1 cellular context compared by ENCODE assay signal in genomic region chr7:92763636-92764423, GRCh38.
TF ChIP-seq lines count a peak whose summit lies in the region.

No MANE protein-coding gene starts in this region.

TF ChIP-seq in K562, 482 proteins besides CTCF, POLR2A, EP300 and RAD21 (continued from another document):
- TF ChIP-seq, protein P1, sequence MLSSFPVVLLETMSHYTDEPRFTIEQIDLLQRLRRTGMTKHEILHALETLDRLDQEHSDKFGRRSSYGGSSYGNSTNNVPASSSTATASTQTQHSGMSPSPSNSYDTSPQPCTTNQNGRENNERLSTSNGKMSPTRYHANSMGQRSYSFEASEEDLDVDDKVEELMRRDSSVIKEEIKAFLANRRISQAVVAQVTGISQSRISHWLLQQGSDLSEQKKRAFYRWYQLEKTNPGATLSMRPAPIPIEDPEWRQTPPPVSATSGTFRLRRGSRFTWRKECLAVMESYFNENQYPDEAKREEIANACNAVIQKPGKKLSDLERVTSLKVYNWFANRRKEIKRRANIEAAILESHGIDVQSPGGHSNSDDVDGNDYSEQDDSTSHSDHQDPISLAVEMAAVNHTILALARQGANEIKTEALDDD (IDR thresholded peaks at IDR 0.05) = no peak
- TF ChIP-seq SOX6 (IDR thresholded peaks at IDR 0.05) (peak; percentile 64), SMARCA4 (IDR thresholded peaks at IDR 0.05) (peak; percentile 58; the same call in 1 of the 2 replicates), SMARCE1 (IDR thresholded peaks at IDR 0.05) (peak; percentile 69; the same call in 1 of the 2 replicates), CBX5 (IDR thresholded peaks at IDR 0.05; ENCODE audit: borderline replicate concordance, low read depth) (no peak), JUND (IDR thresholded peaks at IDR 0.05; ENCODE audit: borderline replicate concordance, low read depth, low read length) (peak; percentile 89), JUND (tag; IDR thresholded peaks at IDR 0.05; ENCODE audit: borderline replicate concordance, low read depth, low read length) (peak; percentile 78; the same call in 2 of the 3 replicates), MECOM (CRISPR knock-in tag; IDR thresholded peaks at IDR 0.05) (0 out of 2 replicates have a peak, but pooled peaks have one; percentile 31), SMC3 (conservative IDR thresholded peaks at IDR 0.05; ENCODE audit: insufficient read depth, low read depth, low read length) (no peak), FOXK2 (conservative IDR thresholded peaks at IDR 0.05 in 1 of 2, IDR thresholded peaks at IDR 0.05 in 1 of 2; ENCODE audit: low read depth in 2 of 2) (peak; percentile 34 to 52; a peak in 1 of 4 replicates), JUN (IDR thresholded peaks at IDR 0.05; ENCODE audit: borderline replicate concordance, low read depth, low read length) (peak; percentile 75), JUN (CRISPR knock-in tag; IDR thresholded peaks at IDR 0.05; ENCODE audit: borderline replicate concordance) (no peak), PML (IDR thresholded peaks at IDR 0.05; ENCODE audit: low read length) (no peak), CBFA2T2 (conservative IDR thresholded peaks at IDR 0.05) (no peak), FOS (IDR thresholded peaks at IDR 0.05; ENCODE audit: extremely low read depth, insufficient read length) (no peak), POLR2H (tag; IDR thresholded peaks at IDR 0.05; ENCODE audit: low read depth) (no peak), FOXJ2 (tag; IDR thresholded peaks at IDR 0.05) (0 out of 2 replicates have a peak, but pooled peaks have one; percentile 33), ARID1B (IDR thresholded peaks at IDR 0.05) (peak; percentile 50), SAFB (IDR thresholded peaks at IDR 0.05; ENCODE audit: borderline replicate concordance, low read depth, low read length) (no peak), C11orf30 (IDR thresholded peaks at IDR 0.05; ENCODE audit: low read depth) (peak; percentile 31; the same call in 1 of the 2 replicates), RBM34 (IDR thresholded peaks at IDR 0.05; ENCODE audit: borderline replicate concordance, insufficient read depth, low read length) (no peak), ZNF224 (CRISPR knock-in tag; IDR thresholded peaks at IDR 0.05) (no peak), RAD51 (IDR thresholded peaks at IDR 0.05; ENCODE audit: borderline replicate concordance, low read depth) (peak; percentile 48), RCOR1 (IDR thresholded peaks at IDR 0.05; ENCODE audit: borderline replicate concordance in 1 of 2, low read depth in 2 of 2, low read length in 2 of 2) (no peak), ZBTB26 (CRISPR knock-in tag; IDR thresholded peaks at IDR 0.05) (no peak), RBM14 (IDR thresholded peaks at IDR 0.05; ENCODE audit: borderline replicate concordance, insufficient read depth, low read depth, low read length) (no peak)
- TF ChIP-seq, protein P2, sequence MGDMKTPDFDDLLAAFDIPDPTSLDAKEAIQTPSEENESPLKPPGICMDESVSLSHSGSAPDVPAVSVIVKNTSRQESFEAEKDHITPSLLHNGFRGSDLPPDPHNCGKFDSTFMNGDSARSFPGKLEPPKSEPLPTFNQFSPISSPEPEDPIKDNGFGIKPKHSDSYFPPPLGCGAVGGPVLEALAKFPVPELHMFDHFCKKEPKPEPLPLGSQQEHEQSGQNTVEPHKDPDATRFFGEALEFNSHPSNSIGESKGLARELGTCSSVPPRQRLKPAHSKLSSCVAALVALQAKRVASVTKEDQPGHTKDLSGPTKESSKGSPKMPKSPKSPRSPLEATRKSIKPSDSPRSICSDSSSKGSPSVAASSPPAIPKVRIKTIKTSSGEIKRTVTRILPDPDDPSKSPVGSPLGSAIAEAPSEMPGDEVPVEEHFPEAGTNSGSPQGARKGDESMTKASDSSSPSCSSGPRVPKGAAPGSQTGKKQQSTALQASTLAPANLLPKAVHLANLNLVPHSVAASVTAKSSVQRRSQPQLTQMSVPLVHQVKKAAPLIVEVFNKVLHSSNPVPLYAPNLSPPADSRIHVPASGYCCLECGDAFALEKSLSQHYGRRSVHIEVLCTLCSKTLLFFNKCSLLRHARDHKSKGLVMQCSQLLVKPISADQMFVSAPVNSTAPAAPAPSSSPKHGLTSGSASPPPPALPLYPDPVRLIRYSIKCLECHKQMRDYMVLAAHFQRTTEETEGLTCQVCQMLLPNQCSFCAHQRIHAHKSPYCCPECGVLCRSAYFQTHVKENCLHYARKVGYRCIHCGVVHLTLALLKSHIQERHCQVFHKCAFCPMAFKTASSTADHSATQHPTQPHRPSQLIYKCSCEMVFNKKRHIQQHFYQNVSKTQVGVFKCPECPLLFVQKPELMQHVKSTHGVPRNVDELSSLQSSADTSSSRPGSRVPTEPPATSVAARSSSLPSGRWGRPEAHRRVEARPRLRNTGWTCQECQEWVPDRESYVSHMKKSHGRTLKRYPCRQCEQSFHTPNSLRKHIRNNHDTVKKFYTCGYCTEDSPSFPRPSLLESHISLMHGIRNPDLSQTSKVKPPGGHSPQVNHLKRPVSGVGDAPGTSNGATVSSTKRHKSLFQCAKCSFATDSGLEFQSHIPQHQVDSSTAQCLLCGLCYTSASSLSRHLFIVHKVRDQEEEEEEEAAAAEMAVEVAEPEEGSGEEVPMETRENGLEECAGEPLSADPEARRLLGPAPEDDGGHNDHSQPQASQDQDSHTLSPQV (IDR thresholded peaks at IDR 0.05) = no peak
- TF ChIP-seq, protein P3, sequence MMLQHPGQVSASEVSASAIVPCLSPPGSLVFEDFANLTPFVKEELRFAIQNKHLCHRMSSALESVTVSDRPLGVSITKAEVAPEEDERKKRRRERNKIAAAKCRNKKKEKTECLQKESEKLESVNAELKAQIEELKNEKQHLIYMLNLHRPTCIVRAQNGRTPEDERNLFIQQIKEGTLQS (IDR thresholded peaks at IDR 0.05) = peak; percentile 85
- TF ChIP-seq, protein P3 (CRISPR knock-in tag; conservative IDR thresholded peaks at IDR 0.05) = 0 out of 2 replicates have a peak, but pooled peaks have one; percentile 48
- TF ChIP-seq, protein P4, sequence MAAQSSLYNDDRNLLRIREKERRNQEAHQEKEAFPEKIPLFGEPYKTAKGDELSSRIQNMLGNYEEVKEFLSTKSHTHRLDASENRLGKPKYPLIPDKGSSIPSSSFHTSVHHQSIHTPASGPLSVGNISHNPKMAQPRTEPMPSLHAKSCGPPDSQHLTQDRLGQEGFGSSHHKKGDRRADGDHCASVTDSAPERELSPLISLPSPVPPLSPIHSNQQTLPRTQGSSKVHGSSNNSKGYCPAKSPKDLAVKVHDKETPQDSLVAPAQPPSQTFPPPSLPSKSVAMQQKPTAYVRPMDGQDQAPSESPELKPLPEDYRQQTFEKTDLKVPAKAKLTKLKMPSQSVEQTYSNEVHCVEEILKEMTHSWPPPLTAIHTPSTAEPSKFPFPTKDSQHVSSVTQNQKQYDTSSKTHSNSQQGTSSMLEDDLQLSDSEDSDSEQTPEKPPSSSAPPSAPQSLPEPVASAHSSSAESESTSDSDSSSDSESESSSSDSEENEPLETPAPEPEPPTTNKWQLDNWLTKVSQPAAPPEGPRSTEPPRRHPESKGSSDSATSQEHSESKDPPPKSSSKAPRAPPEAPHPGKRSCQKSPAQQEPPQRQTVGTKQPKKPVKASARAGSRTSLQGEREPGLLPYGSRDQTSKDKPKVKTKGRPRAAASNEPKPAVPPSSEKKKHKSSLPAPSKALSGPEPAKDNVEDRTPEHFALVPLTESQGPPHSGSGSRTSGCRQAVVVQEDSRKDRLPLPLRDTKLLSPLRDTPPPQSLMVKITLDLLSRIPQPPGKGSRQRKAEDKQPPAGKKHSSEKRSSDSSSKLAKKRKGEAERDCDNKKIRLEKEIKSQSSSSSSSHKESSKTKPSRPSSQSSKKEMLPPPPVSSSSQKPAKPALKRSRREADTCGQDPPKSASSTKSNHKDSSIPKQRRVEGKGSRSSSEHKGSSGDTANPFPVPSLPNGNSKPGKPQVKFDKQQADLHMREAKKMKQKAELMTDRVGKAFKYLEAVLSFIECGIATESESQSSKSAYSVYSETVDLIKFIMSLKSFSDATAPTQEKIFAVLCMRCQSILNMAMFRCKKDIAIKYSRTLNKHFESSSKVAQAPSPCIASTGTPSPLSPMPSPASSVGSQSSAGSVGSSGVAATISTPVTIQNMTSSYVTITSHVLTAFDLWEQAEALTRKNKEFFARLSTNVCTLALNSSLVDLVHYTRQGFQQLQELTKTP (IDR thresholded peaks at IDR 0.05; ENCODE audit: low read depth in 1 of 2, partially characterized antibody in 2 of 2) = peak in 1 of 2 experiments; percentile 33
